In genomic region chr15:82986442-82986780, GRCh38 we compare ENCODE assay signal across 8 cellular contexts. TPM values are rescaled to one million over a fixed set of nuclear protein-coding genes. Genes with fewer than 3 reads are reported as not detected.
A peak's percentile ranks its signal among the peaks of the same experiment; 100 is the strongest.
DNase-seq lines count a peak whose midpoint lies in the region; ATAC-seq and TF ChIP-seq lines count a peak whose summit lies in the region.

No MANE protein-coding gene starts in this region.

- no peak for TF ChIP-seq CTCF in RWPE2 (IDR thresholded peaks at IDR 0.05; ENCODE audit: poor library complexity, severe bottlenecking)

- H3K27me3 Mint-ChIP-seq in effector memory CD8-positive, alpha-beta T cell, result no peaks in the 10 kb centered on the region
- no peaks in the 10 kb centered on the region for H3K27me3 Mint-ChIP-seq in naive B cell

- peak; percentile 28 for ATAC-seq in HG02852 (IDR thresholded peaks at IDR 0.05; ENCODE audit: unreplicated experiment)
- peak; percentile 26; the same call in 2 of the 3 replicates for ATAC-seq in RWPE2 (ENCODE audit: low read depth)
- peak; percentile 48 for ATAC-seq in effector memory CD8-positive, alpha-beta T cell (replicated peaks)
- peak; percentile 22 to 34 for ATAC-seq in naive B cell (ENCODE audit: low read depth in 2 of 2)

- peak overlapping the region; percentile 80 for H3K4me3 ChIP-seq in RWPE2 (ENCODE audit: severe bottlenecking)

- peak overlapping the region; percentile 80 to 99 for H3K27ac Mint-ChIP-seq in effector memory CD8-positive, alpha-beta T cell
- H3K27ac Mint-ChIP-seq in naive B cell, result peak overlapping the region in 4 of 6 donors; percentile 94 to 96 (median 95)

- H3K4me3 Mint-ChIP-seq in effector memory CD8-positive, alpha-beta T cell, result peak overlapping the region; percentile 98
- H3K4me3 Mint-ChIP-seq in naive B cell, result peak overlapping the region; percentile 94 to 100 (median 98)

- H3K4me1 ChIP-seq in RWPE2 (ENCODE audit: insufficient read depth, poor library complexity, severe bottlenecking), result peaks cover 15% of the 10 kb centered on the region

- peak overlapping the region; percentile 39 for H3K27ac ChIP-seq in RWPE2 (ENCODE audit: poor library complexity, severe bottlenecking)

- H3K9me3 Mint-ChIP-seq in effector memory CD8-positive, alpha-beta T cell, result no peaks in the 10 kb centered on the region
- H3K9me3 Mint-ChIP-seq in naive B cell, result no peaks in the 10 kb centered on the region

- H3K36me3 Mint-ChIP-seq in effector memory CD8-positive, alpha-beta T cell (ENCODE audit: insufficient read depth), result peaks cover 49% of the 10 kb centered on the region
- peaks cover 3 to 14% of the 10 kb centered on the region in 2 donors for H3K36me3 Mint-ChIP-seq in naive B cell

- H3K27me3 ChIP-seq in RWPE2 (ENCODE audit: insufficient read depth, poor library complexity, severe bottlenecking), result no peaks in the 10 kb centered on the region

- peaks cover 37% of the 10 kb centered on the region for H3K36me3 ChIP-seq in RWPE2 (ENCODE audit: low read depth)

- H3K4me1 Mint-ChIP-seq in effector memory CD8-positive, alpha-beta T cell (ENCODE audit: low read depth in 2 of 2), result peaks cover 17 to 23% of the 10 kb centered on the region in 2 donors
- peaks cover 13 to 27% (median 19%) of the 10 kb centered on the region in 3 donors for H3K4me1 Mint-ChIP-seq in naive B cell

- DNase-seq in SIG-M5 treated with dmso at 0.1 percent for 504 hours (lab: John Stamatoyannopoulos, UW; ENCODE audit: unreplicated experiment), result peak; percentile 31
- DNase-seq in SIG-M5 (lab: John Stamatoyannopoulos, UW), result no peak
- DNase-seq in RWPE2 (ENCODE audit: low spot score), result no peak
- peak in 1 of 3 experiments; percentile 17 for DNase-seq in effector memory CD8-positive, alpha-beta T cell
- no peak for DNase-seq in naive B cell
- no peak for DNase-seq in MV-4-11 (lab: John Stamatoyannopoulos, UW)
- no peak for DNase-seq in NCI-H2196 treated with DMSO at 0.1 percent for 48 hours (lab: John Stamatoyannopoulos, UW; ENCODE audit: unreplicated experiment)

- no peaks in the 10 kb centered on the region for H3K9me3 ChIP-seq in RWPE2 (ENCODE audit: severe bottlenecking)

RNA-seq across cellular contexts. Expression of gene RAMAC, which starts 0.4 kb away (rescaled TPM):
- polyA plus RNA-seq in naive B cell (ENCODE audit: low read depth in 6 of 6), result 10 to 100 TPM; 46.8 to 98.0 (median 49.7) TPM

RNA-seq across cellular contexts. Expression of gene C15orf40, which starts 25.0 kb away (rescaled TPM):
- polyA plus RNA-seq in naive B cell (ENCODE audit: low read depth in 6 of 6), result 10 to 100 TPM; 49.6 to 82.3 (median 56.5) TPM

RNA-seq across cellular contexts. Expression of gene HOMER2, which starts 33.9 kb away (rescaled TPM):
- 10 to 100 TPM in 1 of 6 donors, 1 to 10 TPM in 5; 3.0 to 11.6 (median 6.2) TPM for polyA plus RNA-seq in naive B cell (ENCODE audit: low read depth in 6 of 6)
